In genomic region chr18:66346833-66347595, GRCh38 we compare ENCODE assay signal across 18 cellular contexts.
"Had no signal": no experiment of that assay in that cellular context is flagged by ENCODE, and none has a peak within 500 bp of the region (broad histone marks: within the 10 kb centered on the region; RNA-seq: fewer than 3 reads in every experiment).

No MANE protein-coding gene starts in this region.

- H3K79me2 ChIP-seq: hepatocyte had no signal

- H3K27me3 ChIP-seq: body of pancreas, hepatocyte, thyroid gland had no signal

- H3K4me3 ChIP-seq: body of pancreas, hepatocyte, lower lobe of right lung, thyroid gland had no signal

- H3K27ac ChIP-seq: body of pancreas, epithelial cell of prostate, hepatocyte, lower lobe of right lung, thyroid gland had no signal

- H3K4me1 ChIP-seq: body of pancreas, lower lobe of right lung had no signal

- H3K4me2 ChIP-seq: hepatocyte had no signal

- H2AFZ ChIP-seq: hepatocyte had no signal

- H3K9me3 ChIP-seq: body of pancreas, lower lobe of right lung, thyroid gland had no signal

- ATAC-seq: activated CD8-positive, alpha-beta memory T cell treated with anti-CD3 and anti-CD28 coated beads, Interleukin-2, amount 10 ng/mL, durations not matched to agents 7 days and 5 days; body of pancreas; left colon; lower lobe of right lung; natural killer cell had no signal

- DNase-seq: activated B cell treated with CpG ODN at 0.5 μM for 24 hours; activated CD4-positive, alpha-beta memory T cell treated with anti-CD3 and anti-CD28 coated beads, Interleukin-2, amount 10 ng/mL, durations not matched to agents 7 days and 5 days; activated CD4-positive, alpha-beta T cell treated with anti-CD3 and anti-CD28 coated beads for 48 hours; activated CD8-positive, alpha-beta memory T cell treated with anti-CD3 and anti-CD28 coated beads, Interleukin-2, amount 10 ng/mL, durations not matched to agents 7 days and 5 days; activated naive CD4-positive, alpha-beta T cell treated with anti-CD3 and anti-CD28 coated beads for 36 hours; body of pancreas; caudate nucleus; endodermal cell; foreskin fibroblast; left colon; lower lobe of right lung; natural killer cell; nucleus accumbens; stimulated activated CD4-positive, alpha-beta T cell treated with anti-CD3 and anti-CD28 coated beads, Interleukin-2, amount 100 ng/mL, for 24 hours; stimulated activated naive CD4-positive, alpha-beta T cell treated with Interleukin-2 at 50 U/mL for 16 hours; thyroid gland had no signal

- H3K36me3 ChIP-seq: lower lobe of right lung, thyroid gland had no signal
